In the genomic region with DNA sequence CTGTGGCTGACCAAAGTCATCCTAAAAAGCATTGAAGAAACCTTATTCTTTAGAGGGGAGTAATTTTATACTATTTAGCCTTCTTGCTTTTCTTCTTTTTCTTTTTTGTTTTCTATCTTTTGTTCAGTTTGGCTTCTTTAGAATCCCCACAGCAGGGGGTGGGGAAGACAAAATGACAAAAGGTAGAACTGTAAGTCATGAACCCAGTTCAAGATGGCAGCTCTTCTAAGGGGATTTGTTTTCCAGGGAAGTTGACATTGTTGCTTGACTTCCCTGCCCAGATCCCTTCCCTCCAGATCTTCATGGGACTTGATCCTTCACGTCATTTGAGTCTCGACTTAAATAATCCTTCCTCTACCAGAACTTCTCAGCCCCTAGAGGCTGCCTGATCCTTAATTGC, we compare ENCODE assay signal across 17 cellular contexts.
A peak's percentile ranks its signal among the peaks of the same experiment; 100 is the strongest.
DNase-seq lines count a peak whose midpoint lies in the region; ATAC-seq and TF ChIP-seq lines count a peak whose summit lies in the region.
"Had no signal": no experiment of that assay in that cellular context is flagged by ENCODE, and none has a peak within 500 bp of the region (broad histone marks: within the 10 kb centered on the region; RNA-seq: fewer than 3 reads in every experiment).

No MANE protein-coding gene starts in this region.

- no peak overlapping the region for H3K4me3 Mint-ChIP-seq in neural progenitor cell
- H3K4me3 Mint-ChIP-seq: CD14-positive monocyte; CD8-positive, alpha-beta T cell; HFFc6 had no signal

- H3K27ac Mint-ChIP-seq in neural progenitor cell, result no peak overlapping the region
- H3K27ac Mint-ChIP-seq: CD14-positive monocyte; CD8-positive, alpha-beta T cell; HFFc6 had no signal

- H3K4me2 ChIP-seq in neural progenitor cell, result peak overlapping the region; percentile 15
- no peak overlapping the region for H3K4me2 ChIP-seq in smooth muscle cell
- H3K4me2 ChIP-seq: BLaER1 had no signal

- H3K4me1 Mint-ChIP-seq in neural progenitor cell, result peaks cover 9% of the 10 kb centered on the region
- H3K4me1 Mint-ChIP-seq: CD14-positive monocyte had no signal

- H3K27ac ChIP-seq in neural progenitor cell, result no peak overlapping the region
- no peak overlapping the region for H3K27ac ChIP-seq in smooth muscle cell (ENCODE audit: low read depth)
- H3K27ac ChIP-seq: BLaER1 had no signal

- peaks cover 6% of the 10 kb centered on the region for H4K20me1 ChIP-seq in neural progenitor cell (ENCODE audit: low read depth)
- H4K20me1 ChIP-seq in smooth muscle cell (ENCODE audit: low read depth), result no peaks in the 10 kb centered on the region
- H4K20me1 ChIP-seq: BLaER1 had no signal

- H3K9me3 Mint-ChIP-seq in neural progenitor cell, result no peaks in the 10 kb centered on the region
- H3K9me3 Mint-ChIP-seq: CD8-positive, alpha-beta T cell had no signal

- no peak for ATAC-seq in HG03520 (IDR thresholded peaks at IDR 0.05; ENCODE audit: unreplicated experiment)
- no peak for ATAC-seq in left cardiac atrium
- ATAC-seq: CD8-positive, alpha-beta T cell; HCT116 had no signal

- intact Hi-C loops in left cardiac atrium (cut with DNase I), result no loop called here

- peak; percentile 10 for DNase-seq in H7
- peak; percentile 57 for DNase-seq in NCI-H69 (lab: John Stamatoyannopoulos, UW)
- DNase-seq in iPS DF 19.7 (ENCODE audit: low read depth, low spot score), result peak; percentile 5
- DNase-seq in neural progenitor cell (ENCODE audit: low spot score), result peak; percentile 34
- DNase-seq in smooth muscle cell (lab: John Stamatoyannopoulos, UW; ENCODE audit: unreplicated experiment), result no peak
- no peak for DNase-seq in cerebellum (ENCODE audit: low spot score)
- DNase-seq in left cardiac atrium, result no peak
- DNase-seq: 8988T; Calu3; CD8-positive, alpha-beta T cell; DMS79 treated with DMSO at 0.1 percent for 48 hours; GF-D8; HFFc6 had no signal

- H3K9ac ChIP-seq in neural progenitor cell (no peak overlapping the region), smooth muscle cell (ENCODE audit: low read depth) (no peak overlapping the region)
- H3K9ac ChIP-seq: BLaER1 had no signal

- H3K9me3 ChIP-seq in neural progenitor cell (ENCODE audit: low read depth) (no peaks in the 10 kb centered on the region), smooth muscle cell (replicated peaks; ENCODE audit: low read depth) (no peaks in the 10 kb centered on the region)
- H3K9me3 ChIP-seq: BLaER1 had no signal

- no peak overlapping the region for H3K4me3 ChIP-seq in H7 (ENCODE audit: insufficient read depth, low read depth, low read length)
- H3K4me3 ChIP-seq in neural progenitor cell, result no peak overlapping the region
- H3K4me3 ChIP-seq in smooth muscle cell, result no peak overlapping the region
- H3K4me3 ChIP-seq: BLaER1 had no signal

- H3K79me2 ChIP-seq in neural progenitor cell (ENCODE audit: low read depth) (no peaks in the 10 kb centered on the region), smooth muscle cell (ENCODE audit: low read depth) (no peaks in the 10 kb centered on the region)

- WGBS in smooth muscle cell (ENCODE audit: low lambda C conversion rate), result 97% methylated on average over 2 of the region's 2 CpGs

- no peaks in the 10 kb centered on the region for H3K27me3 Mint-ChIP-seq in neural progenitor cell (ENCODE audit: insufficient read depth, low read depth)

- peaks cover 11% of the 10 kb centered on the region for H3F3A ChIP-seq in neural progenitor cell (ENCODE audit: low read depth)
- no peaks in the 10 kb centered on the region for H3F3A ChIP-seq in smooth muscle cell (ENCODE audit: low read depth)

- H3K36me3 Mint-ChIP-seq in neural progenitor cell, result peaks cover 38% of the 10 kb centered on the region
- H3K36me3 Mint-ChIP-seq: CD14-positive monocyte; CD8-positive, alpha-beta T cell had no signal

- no peaks in the 10 kb centered on the region for H3K27me3 ChIP-seq in H7 (ENCODE audit: control insufficient read depth, insufficient read depth, low read length)
- no peaks in the 10 kb centered on the region for H3K27me3 ChIP-seq in neural progenitor cell
- H3K27me3 ChIP-seq in smooth muscle cell (ENCODE audit: low read depth), result no peaks in the 10 kb centered on the region
- H3K27me3 ChIP-seq: BLaER1 had no signal

- H2AFZ ChIP-seq in neural progenitor cell (replicated peaks), result no peak overlapping the region
- no peak overlapping the region for H2AFZ ChIP-seq in smooth muscle cell (ENCODE audit: low read depth)

- TF ChIP-seq CTCF in neural progenitor cell (IDR thresholded peaks at IDR 0.05) (no peak), smooth muscle cell (IDR thresholded peaks at IDR 0.05; ENCODE audit: borderline replicate concordance, insufficient read depth, poor library complexity, severe bottlenecking) (no peak)

- no peaks in the 10 kb centered on the region for H3K36me3 ChIP-seq in H7 (replicated peaks; ENCODE audit: control insufficient read depth, insufficient read depth, low read length)
- no peaks in the 10 kb centered on the region for H3K36me3 ChIP-seq in neural progenitor cell
- no peaks in the 10 kb centered on the region for H3K36me3 ChIP-seq in smooth muscle cell (ENCODE audit: low read depth)
- H3K36me3 ChIP-seq: BLaER1 had no signal

- peaks cover 9% of the 10 kb centered on the region for H3K4me1 ChIP-seq in neural progenitor cell
- no peaks in the 10 kb centered on the region for H3K4me1 ChIP-seq in smooth muscle cell (ENCODE audit: low read depth)
- H3K4me1 ChIP-seq: BLaER1 had no signal

Comparison
In these comparisons a context has a peak if more than half of its experiments do, and no peak if none do; other contexts are left out.
1. DNase-seq: peak in H7 (single experiment), NCI-H69 (single experiment), iPS DF 19.7 (single experiment) and neural progenitor cell (single experiment); none in smooth muscle cell (single experiment), cerebellum (single experiment) and left cardiac atrium (single experiment).